ENCODE assay signal across 26 cellular contexts in the genomic region with DNA sequence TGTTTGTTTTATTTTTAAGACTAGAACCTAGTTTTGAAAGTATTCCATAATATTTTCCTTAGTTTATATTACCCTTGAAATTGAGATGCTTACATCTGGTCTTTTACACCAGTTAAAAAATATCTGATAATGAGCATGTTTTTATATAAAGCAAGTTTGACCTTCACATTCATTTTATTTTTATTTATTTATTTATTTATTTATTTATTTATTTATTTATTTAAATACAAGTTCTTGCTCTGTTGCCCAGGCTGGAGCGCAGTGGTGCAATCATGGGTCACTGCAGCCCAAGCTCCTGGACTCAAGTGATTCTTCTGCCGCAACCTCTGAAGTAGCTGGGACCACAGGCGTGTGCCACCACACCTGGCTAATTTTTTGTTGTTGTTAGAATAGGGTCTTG. TPM values are rescaled to one million over a fixed set of nuclear protein-coding genes. Genes with fewer than 3 reads are reported as not detected.
DNase-seq lines count a peak whose midpoint lies in the region; ATAC-seq, FAIRE-seq and TF ChIP-seq lines count a peak whose summit lies in the region.
"Had no signal": no experiment of that assay in that cellular context is flagged by ENCODE, and none has a peak within 500 bp of the region (broad histone marks: within the 10 kb centered on the region; RNA-seq: fewer than 3 reads in every experiment).

No MANE protein-coding gene starts in this region.

- no peak for TF ChIP-seq EP300 in A549 (IDR thresholded peaks at IDR 0.05)

- no peak for TF ChIP-seq CTCF in A549 (IDR thresholded peaks at IDR 0.05)

- H3K4me2 ChIP-seq in A549: no peak overlapping the region
- H3K4me2 ChIP-seq: BLaER1 treated with 17β-estradiol and CSF1 and Interleukin-3, amounts not matched to agents 10 nM and 100 nM; GM23338 had no signal

- CTCF ChIA-PET in A549 (lab: Yijun Ruan, JAX): interaction anchor here (0.5 kb wide), 1 partner anchor 17 kb away, joined by 3 read pairs; no protein-coding TSS in a partner anchor

- no peak for TF ChIP-seq POLR2A in A549 (IDR thresholded peaks at IDR 0.05; ENCODE audit: low read length)

- no peak overlapping the region for H3K27ac ChIP-seq in A549
- H3K27ac ChIP-seq: BLaER1 treated with 17β-estradiol and CSF1 and Interleukin-3, amounts not matched to agents 10 nM and 100 nM had no signal

- 96% methylated on average over 3 of the region's 3 CpGs for WGBS in A549 (ENCODE audit: missing lambda C conversion rate)

- peaks cover 10% of the 10 kb centered on the region for H3K4me1 ChIP-seq in A549
- H3K4me1 ChIP-seq: BE2C; BLaER1 treated with 17β-estradiol and CSF1 and Interleukin-3, amounts not matched to agents 10 nM and 100 nM had no signal

- ATAC-seq in A549 (no peak), HG03442 (IDR thresholded peaks at IDR 0.05; ENCODE audit: unreplicated experiment) (no peak)
- ATAC-seq: GM12878, GM23338, HCT116 had no signal

- DNase-seq in A549 (ENCODE audit: low read depth in 1 of 2, low spot score in 1 of 2) (no peak), RCC 7860 (ENCODE audit: low spot score) (no peak), frontal cortex (ENCODE audit: low spot score in 2 of 2) (no peak), putamen (ENCODE audit: low spot score) (no peak), HT-29 (ENCODE audit: low spot score) (no peak)
- DNase-seq: ACHN; AML-193; BE2C; CD4-positive, alpha-beta T cell; CD8-positive, alpha-beta memory T cell; DMS 273 treated with DMSO at 0.1 percent for 48 hours; DMS79; EL; GDM1; H9; HFFc6 had no signal

- POLR2A ChIA-PET in A549 (lab: Yijun Ruan, JAX): interaction anchor here (1.2 kb wide), 1 partner anchor 93 kb away, joined by 3 read pairs; the partner anchor contains the start of gene SNHG17

- FAIRE-seq in A549 (lab: Jason Lieb, UNC) (no peak), RCC 7860 (lab: Jason Lieb, UNC) (peak; percentile 28), frontal cortex (lab: Jason Lieb, UNC) (peak; percentile 39)
- FAIRE-seq: D721Med, GM12878, GM19239 had no signal

- H3K9me3 ChIP-seq in A549: no peaks in the 10 kb centered on the region
- H3K9me3 ChIP-seq: BE2C; BLaER1 treated with 17β-estradiol and CSF1 and Interleukin-3, amounts not matched to agents 10 nM and 100 nM had no signal

- no peak for TF ChIP-seq RAD21 in A549 (conservative IDR thresholded peaks at IDR 0.05 in 1 of 2, IDR thresholded peaks at IDR 0.05 in 1 of 2)

- H3K4me3 ChIP-seq in A549: no peak overlapping the region
- H3K4me3 ChIP-seq: BLaER1 treated with 17β-estradiol and CSF1 and Interleukin-3, amounts not matched to agents 10 nM and 100 nM; GM12878; GM23338 had no signal

TF ChIP-seq in A549, 52 proteins besides CTCF, POLR2A, EP300 and RAD21:
- no peak for TF ChIP-seq MYC (IDR thresholded peaks at IDR 0.05; ENCODE audit: borderline replicate concordance, low read length)
- TF ChIP-seq HOXB13 (CRISPR knock-in tag; IDR thresholded peaks at IDR 0.05; ENCODE audit: low read depth): no peak
- TF ChIP-seq TFCP2L1 (CRISPR knock-in tag; IDR thresholded peaks at IDR 0.05): no peak
- TF ChIP-seq ZC3H11A (IDR thresholded peaks at IDR 0.05): peak; percentile 72
- no peak for TF ChIP-seq JUN (IDR thresholded peaks at IDR 0.05)
- TF ChIP-seq HDAC2 (IDR thresholded peaks at IDR 0.05): no peak

RNA-seq across cellular contexts. Expression of gene ADIG, which starts 52.8 kb away (rescaled TPM):
- not detected in 2 replicates for polyA plus RNA-seq in A549 (2011; rRNA removed)
- not detected in 2 replicates for polyA plus RNA-seq in A549 (2012; cell fraction: cytosol; rRNA removed)
- polyA plus RNA-seq in A549 (2012; cell fraction: nucleus; rRNA removed): not detected in 2 replicates
- polyA plus RNA-seq in A549 (2017; fragmentation: RNase III; extraction: RNeasy Plus Mini Kit Qiagen cat#74134 plus additional on column Dnase treatment): not detected in 3 replicates
- 0.70 TPM in 1 of 2 replicates, not detected in the other for polyA minus RNA-seq in A549 (2011; rRNA and poly(A)+ RNA removed)
- total RNA-seq in frontal cortex: not detected
- not detected in 2 replicates for total RNA-seq in HT-29 (2014; rRNA removed; shearing (Covaris generic))
- total RNA-seq: A172; CD4-positive, alpha-beta T cell; CD8-positive, alpha-beta memory T cell; GM12878; GM23338; H4; H9; HFFc6 had no signal
- polyA plus RNA-seq: CD14-positive monocyte; CD8-positive, alpha-beta memory T cell; GM12878; GM23338 had no signal

RNA-seq across cellular contexts. Expression of gene RALGAPB, which starts 55.5 kb away (rescaled TPM):
- 35.9 and 38.9 TPM in 2 replicates for polyA plus RNA-seq in A549 (2011; rRNA removed)
- polyA plus RNA-seq in A549 (2012; cell fraction: cytosol; rRNA removed): 5.7 and 7.2 TPM in 2 replicates
- 7.5 and 12.1 TPM in 2 replicates for polyA plus RNA-seq in A549 (2012; cell fraction: nucleus; rRNA removed)
- 14.9 to 15.4 TPM (median 15.1 TPM) in 3 replicates for polyA plus RNA-seq in A549 (2017; fragmentation: RNase III; extraction: RNeasy Plus Mini Kit Qiagen cat#74134 plus additional on column Dnase treatment)
- 43.0 and 47.5 TPM in 2 replicates for polyA minus RNA-seq in A549 (2011; rRNA and poly(A)+ RNA removed)
- total RNA-seq in frontal cortex: 35.5 TPM
- 18.4 and 20.0 TPM in 2 replicates for total RNA-seq in HT-29 (2014; rRNA removed; shearing (Covaris generic))
